In the genomic region with DNA sequence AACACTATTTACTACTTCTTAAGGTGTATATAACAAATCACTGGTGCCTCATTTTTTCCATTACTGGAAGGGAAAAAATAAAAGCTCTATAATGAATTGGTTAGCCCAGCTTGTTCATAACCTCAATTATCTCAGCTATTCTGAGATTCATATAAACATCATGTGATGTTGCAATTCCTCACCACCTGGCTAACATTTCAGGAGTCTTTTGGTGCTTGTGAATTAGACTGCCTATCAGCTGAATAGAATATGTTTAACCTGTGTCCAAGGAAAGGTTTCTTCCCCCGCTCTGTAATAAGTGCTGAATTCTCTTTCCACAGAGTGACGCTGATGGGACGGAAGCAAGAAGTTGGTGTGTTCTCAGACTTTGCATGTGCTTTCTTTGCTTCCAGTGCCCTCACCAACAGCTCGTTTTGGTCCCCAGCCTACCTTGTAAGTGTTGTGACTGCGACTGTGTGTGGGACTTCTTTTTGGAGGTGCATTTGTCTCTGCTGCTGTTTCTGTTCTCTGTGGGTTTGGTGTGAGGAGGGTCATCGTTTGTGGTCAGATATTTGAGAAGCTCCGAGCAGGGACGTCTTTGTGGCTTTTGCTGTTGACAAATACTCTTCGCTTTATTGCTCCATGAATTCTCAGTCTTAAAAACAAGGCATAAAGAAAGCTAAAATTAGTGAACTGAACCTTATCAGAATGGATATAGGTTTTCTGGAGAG, we compare ENCODE assay signal across 23 cellular contexts.
A peak's percentile ranks its signal among the peaks of the same experiment; 100 is the strongest.
DNase-seq lines count a peak whose midpoint lies in the region; ATAC-seq and TF ChIP-seq lines count a peak whose summit lies in the region.
"Had no signal": no experiment of that assay in that cellular context is flagged by ENCODE, and none has a peak within 500 bp of the region (broad histone marks: within the 10 kb centered on the region; RNA-seq: fewer than 3 reads in every experiment).

No MANE protein-coding gene starts in this region.

- DNase-seq in DMS79 treated with DMSO at 0.1 percent for 48 hours (lab: John Stamatoyannopoulos, UW) (peak; percentile 19), DMS79 (lab: John Stamatoyannopoulos, UW) (no peak), NCI-H69 (lab: John Stamatoyannopoulos, UW) (peak; percentile 29), esophagus muscularis mucosa (ENCODE audit: extremely low spot score) (no peak), gastrocnemius medialis (no peak), chondrocyte (ENCODE audit: low spot score) (no peak), ureter (ENCODE audit: low spot score) (no peak), NCI-H2171 treated with DMSO at 0.1 percent for 48 hours (lab: John Stamatoyannopoulos, UW) (no peak)
- DNase-seq: 8988T; activated B cell treated with CpG ODN at 0.5 μM for 24 hours; activated CD4-positive, alpha-beta memory T cell treated with anti-CD3 and anti-CD28 coated beads, Interleukin-2, amount 10 ng/mL, durations not matched to agents 7 days and 5 days; activated gamma-delta T cell treated with Interleukin-2 at 50 U/mL for 16 hours; central memory CD4-positive, alpha-beta T cell; HFFc6; NCI-H446 treated with DMSO at 0.1 percent for 48 hours; RPMI8226; SK-N-SH; spleen; stimulated activated CD4-positive, alpha-beta T cell treated with anti-CD3 and anti-CD28 coated beads, Interleukin-4, amount 100 ng/mL, for 24 hours; stimulated activated naive CD8-positive, alpha-beta T cell treated with anti-CD3 and anti-CD28 coated beads, Interleukin-15, amount 100 ng/mL, for 72 hours had no signal

- intact Hi-C loops in esophagus muscularis mucosa (cut with DNase I) (no loop called here), gastrocnemius medialis (cut with DNase I; ENCODE audit: low total_unique reads) (no loop called here)

- no peaks in the 10 kb centered on the region for H3K27me3 Mint-ChIP-seq in chondrocyte (ENCODE audit: low read depth)
- H3K27me3 Mint-ChIP-seq: activated B cell treated with CpG ODN at 0.5 μM for 24 hours; activated CD4-positive, alpha-beta memory T cell treated with anti-CD3 and anti-CD28 coated beads, Interleukin-2, amount 10 ng/mL, durations not matched to agents 7 days and 5 days; stimulated activated naive CD8-positive, alpha-beta T cell treated with anti-CD3 and anti-CD28 coated beads, Interleukin-15, amount 100 ng/mL, for 72 hours had no signal

- TF ChIP-seq CTCF in esophagus muscularis mucosa (IDR thresholded peaks at IDR 0.05) (no peak), gastrocnemius medialis (IDR thresholded peaks at IDR 0.05 in 4 of 5, conservative IDR thresholded peaks at IDR 0.05 in 1 of 5) (no peak), chondrocyte (IDR thresholded peaks at IDR 0.05) (no peak)

- 69% methylated on average over 9 of the region's 9 CpGs for WGBS in esophagus muscularis mucosa

- H3K4me1 Mint-ChIP-seq in chondrocyte (ENCODE audit: low read depth): no peaks in the 10 kb centered on the region
- H3K4me1 Mint-ChIP-seq: activated B cell treated with CpG ODN at 0.5 μM for 24 hours; activated CD4-positive, alpha-beta memory T cell treated with anti-CD3 and anti-CD28 coated beads, Interleukin-2, amount 10 ng/mL, durations not matched to agents 7 days and 5 days; neural progenitor cell; stimulated activated naive CD8-positive, alpha-beta T cell treated with anti-CD3 and anti-CD28 coated beads, Interleukin-15, amount 100 ng/mL, for 72 hours had no signal

- H3K27ac Mint-ChIP-seq in chondrocyte (ENCODE audit: unreplicated experiment): no peak overlapping the region
- H3K27ac Mint-ChIP-seq: activated B cell treated with CpG ODN at 0.5 μM for 24 hours; activated CD4-positive, alpha-beta memory T cell treated with anti-CD3 and anti-CD28 coated beads, Interleukin-2, amount 10 ng/mL, durations not matched to agents 7 days and 5 days; HFFc6; neural progenitor cell; stimulated activated naive CD8-positive, alpha-beta T cell treated with anti-CD3 and anti-CD28 coated beads, Interleukin-15, amount 100 ng/mL, for 72 hours had no signal

- H3K27ac ChIP-seq in esophagus muscularis mucosa (replicated peaks in 1 of 4) (peak overlapping the region; percentile 52 to 63 (median 56)), gastrocnemius medialis (peak overlapping the region; percentile 5 to 73 (median 52))
- H3K27ac ChIP-seq: BLaER1, neural progenitor cell, spleen, tibial nerve had no signal

- peaks cover 3% of the 10 kb centered on the region for H3K36me3 Mint-ChIP-seq in chondrocyte (ENCODE audit: low read depth)
- H3K36me3 Mint-ChIP-seq: neural progenitor cell had no signal

- ATAC-seq in gastrocnemius medialis: peak; percentile 34 to 43
- ATAC-seq: stimulated activated naive CD8-positive, alpha-beta T cell treated with anti-CD3 and anti-CD28 coated beads, Interleukin-15, amount 100 ng/mL, for 72 hours had no signal

- no peak for TF ChIP-seq EP300 in esophagus muscularis mucosa (IDR thresholded peaks at IDR 0.05)

- no peaks in the 10 kb centered on the region for H3K9me3 Mint-ChIP-seq in chondrocyte (ENCODE audit: low read depth)
- H3K9me3 Mint-ChIP-seq: activated B cell treated with CpG ODN at 0.5 μM for 24 hours; activated CD4-positive, alpha-beta memory T cell treated with anti-CD3 and anti-CD28 coated beads, Interleukin-2, amount 10 ng/mL, durations not matched to agents 7 days and 5 days; neural progenitor cell had no signal

- H3K4me3 ChIP-seq in esophagus muscularis mucosa (no peak overlapping the region), gastrocnemius medialis (no peak overlapping the region)
- H3K4me3 ChIP-seq: BLaER1, neural progenitor cell, spleen, tibial nerve had no signal

- peaks cover 9 to 32% (median 25%) of the 10 kb centered on the region in 4 donors for H3K4me1 ChIP-seq in esophagus muscularis mucosa
- H3K4me1 ChIP-seq in gastrocnemius medialis: peaks cover 6 to 10% of the 10 kb centered on the region in 2 donors
- H3K4me1 ChIP-seq: BLaER1, neural progenitor cell, spleen, tibial nerve had no signal

- H3K36me3 ChIP-seq in esophagus muscularis mucosa (peaks cover 0 to 14% (median 6%) of the 10 kb centered on the region in 4 donors), gastrocnemius medialis (peaks cover 0 to 18% of the 10 kb centered on the region in 2 donors)
- H3K36me3 ChIP-seq: BLaER1, neural progenitor cell, spleen, tibial nerve had no signal

- no peak overlapping the region for H3K4me3 Mint-ChIP-seq in chondrocyte (ENCODE audit: unreplicated experiment)
- H3K4me3 Mint-ChIP-seq: activated B cell treated with CpG ODN at 0.5 μM for 24 hours; activated CD4-positive, alpha-beta memory T cell treated with anti-CD3 and anti-CD28 coated beads, Interleukin-2, amount 10 ng/mL, durations not matched to agents 7 days and 5 days; HFFc6; neural progenitor cell; stimulated activated naive CD8-positive, alpha-beta T cell treated with anti-CD3 and anti-CD28 coated beads, Interleukin-15, amount 100 ng/mL, for 72 hours had no signal

- TF ChIP-seq POLR2A in esophagus muscularis mucosa (IDR thresholded peaks at IDR 0.05; ENCODE audit: low read depth) (no peak), gastrocnemius medialis (IDR thresholded peaks at IDR 0.05) (no peak)

- H3K9me3 ChIP-seq in esophagus muscularis mucosa (no peaks in the 10 kb centered on the region), gastrocnemius medialis (no peaks in the 10 kb centered on the region)
- H3K9me3 ChIP-seq: BLaER1, SK-N-SH, spleen, tibial nerve had no signal

- H3K27me3 ChIP-seq in esophagus muscularis mucosa (no peaks in the 10 kb centered on the region), gastrocnemius medialis (no peaks in the 10 kb centered on the region)
- H3K27me3 ChIP-seq: BLaER1, neural progenitor cell, spleen, tibial nerve had no signal

- in situ Hi-C loops in gastrocnemius medialis (cut with MboI; ENCODE audit: low sequenced_read_pairs in 4 of 4): no loop called here

Comparison
In these comparisons a context has a peak if more than half of its experiments do, and no peak if none do; other contexts are left out.
1. DNase-seq: peak in DMS79 treated with DMSO at 0.1 percent for 48 hours (single experiment) and NCI-H69 (single experiment); none in DMS79 (single experiment), esophagus muscularis mucosa (single experiment), gastrocnemius medialis (0 of 2), chondrocyte (single experiment), ureter (single experiment) and NCI-H2171 treated with DMSO at 0.1 percent for 48 hours (single experiment).